Comparison of ENCODE assay signal across 18 cellular contexts in genomic region chr1:183761871-183762270, GRCh38.
"Had no signal": no experiment of that assay in that cellular context is flagged by ENCODE, and none has a peak within 500 bp of the region (broad histone marks: within the 10 kb centered on the region; RNA-seq: fewer than 3 reads in every experiment).

No MANE protein-coding gene starts in this region.

- H3K36me3 ChIP-seq: adrenal gland, tibial artery, WERI-Rb-1 had no signal

- DNase-seq: activated CD4-positive, alpha-beta T cell treated with anti-CD3 and anti-CD28 coated beads for 1 hour; activated gamma-delta T cell treated with Interleukin-2 at 50 U/mL for 16 hours; adrenal gland; erythroblast; foreskin keratinocyte; mammary epithelial cell; midbrain; retina; stimulated activated CD4-positive, alpha-beta T cell treated with anti-CD3 and anti-CD28 coated beads, Interleukin-2, amount 100 ng/mL, for 24 hours; stimulated activated naive CD4-positive, alpha-beta T cell treated with Interleukin-2 at 50 U/mL for 16 hours; substantia nigra; T-helper 17 cell; tibial artery; WERI-Rb-1 had no signal

- H3K27me3 ChIP-seq: adrenal gland, foreskin keratinocyte, hepatocyte, tibial artery had no signal

- H2AFZ ChIP-seq: hepatocyte had no signal

- H3K4me1 ChIP-seq: adrenal gland, tibial artery had no signal

- H3K27ac ChIP-seq: adrenal gland, coronary artery, foreskin keratinocyte, hepatocyte, tibial artery, WERI-Rb-1 had no signal

- H3K4me2 ChIP-seq: hepatocyte had no signal

- H3K4me3 ChIP-seq: adrenal gland, coronary artery, hepatocyte, tibial artery had no signal

- H3K79me2 ChIP-seq: hepatocyte had no signal

- ATAC-seq: activated naive CD4-positive, alpha-beta T cell treated with anti-CD3 and anti-CD28 coated beads, Interleukin-2, amount 50 U/mL, for 72 hours; foreskin keratinocyte; left lobe of liver; T-helper 17 cell had no signal
